ENCODE assay signal across 9 cellular contexts in genomic region chr5:141604318-141604717, GRCh38. TPM values are rescaled to one million over a fixed set of nuclear protein-coding genes. Genes with fewer than 3 reads are reported as not detected.
DNase-seq lines count a peak whose midpoint lies in the region; ATAC-seq lines count a peak whose summit lies in the region.
"Had no signal": no experiment of that assay in that cellular context is flagged by ENCODE, and none has a peak within 500 bp of the region (broad histone marks: within the 10 kb centered on the region; RNA-seq: fewer than 3 reads in every experiment).

No MANE protein-coding gene starts in this region.

- DNase-seq in CD1c-positive myeloid dendritic cell (ENCODE audit: extremely low spot score) (peak; percentile 94), HuH-7.5 (ENCODE audit: low spot score) (peak; percentile 12), left ventricle myocardium superior (no peak), NCI-H1417 (lab: John Stamatoyannopoulos, UW) (no peak)
- DNase-seq in activated T-helper 1 cell treated with anti-CD3 and anti-CD28 coated beads, Interleukin-12 subunit alpha, Interleukin-12 subunit beta, Interleukin-2, Interleukin-4 antibody, amounts not matched to agents 30 ng/mL and 10 ng/mL and 1 ng/mL, durations not matched to agents 14 hours and 24 hours and 36 hours (ENCODE audit: low spot score), result no peak
- no peak for DNase-seq in stimulated activated effector memory CD8-positive, alpha-beta T cell treated with anti-CD3 and anti-CD28 coated beads, Interleukin-12 subunit alpha, Interleukin-12 subunit beta, amount 100 ng/mL, for 72 hours (ENCODE audit: low spot score in 2 of 2)

- peaks cover 83% of the 10 kb centered on the region for H3K4me1 Mint-ChIP-seq in activated T-helper 1 cell treated with anti-CD3 and anti-CD28 coated beads, Interleukin-12 subunit alpha, Interleukin-12 subunit beta, Interleukin-2, Interleukin-4 antibody, amounts not matched to agents 30 ng/mL and 10 ng/mL and 1 ng/mL, durations not matched to agents 14 hours and 24 hours and 36 hours (ENCODE audit: low read depth)
- H3K4me1 Mint-ChIP-seq in stimulated activated effector memory CD8-positive, alpha-beta T cell treated with anti-CD3 and anti-CD28 coated beads, Interleukin-12 subunit alpha, Interleukin-12 subunit beta, amount 100 ng/mL, for 72 hours, result peaks cover 78% of the 10 kb centered on the region

- no peaks in the 10 kb centered on the region for H3K27me3 Mint-ChIP-seq in activated T-helper 1 cell treated with anti-CD3 and anti-CD28 coated beads, Interleukin-12 subunit alpha, Interleukin-12 subunit beta, Interleukin-2, Interleukin-4 antibody, amounts not matched to agents 30 ng/mL and 10 ng/mL and 1 ng/mL, durations not matched to agents 14 hours and 24 hours and 36 hours (ENCODE audit: insufficient read depth)

- peaks cover 13% of the 10 kb centered on the region for H3K36me3 Mint-ChIP-seq in activated T-helper 1 cell treated with anti-CD3 and anti-CD28 coated beads, Interleukin-12 subunit alpha, Interleukin-12 subunit beta, Interleukin-2, Interleukin-4 antibody, amounts not matched to agents 30 ng/mL and 10 ng/mL and 1 ng/mL, durations not matched to agents 14 hours and 24 hours and 36 hours (ENCODE audit: low read depth)
- H3K36me3 Mint-ChIP-seq in stimulated activated effector memory CD8-positive, alpha-beta T cell treated with anti-CD3 and anti-CD28 coated beads, Interleukin-12 subunit alpha, Interleukin-12 subunit beta, amount 100 ng/mL, for 72 hours, result peaks cover 21% of the 10 kb centered on the region

- peak overlapping the region; percentile 88 for H3K27ac Mint-ChIP-seq in activated T-helper 1 cell treated with anti-CD3 and anti-CD28 coated beads, Interleukin-12 subunit alpha, Interleukin-12 subunit beta, Interleukin-2, Interleukin-4 antibody, amounts not matched to agents 30 ng/mL and 10 ng/mL and 1 ng/mL, durations not matched to agents 14 hours and 24 hours and 36 hours
- H3K27ac Mint-ChIP-seq in stimulated activated effector memory CD8-positive, alpha-beta T cell treated with anti-CD3 and anti-CD28 coated beads, Interleukin-12 subunit alpha, Interleukin-12 subunit beta, amount 100 ng/mL, for 72 hours, result peak overlapping the region; percentile 84

- ATAC-seq in left ventricle myocardium superior (peak; percentile 86), GM19397 (IDR thresholded peaks at IDR 0.05; ENCODE audit: unreplicated experiment) (no peak), GM21423 (IDR thresholded peaks at IDR 0.05; ENCODE audit: unreplicated experiment) (no peak)
- ATAC-seq in stimulated activated effector memory CD8-positive, alpha-beta T cell treated with anti-CD3 and anti-CD28 coated beads, Interleukin-12 subunit alpha, Interleukin-12 subunit beta, amount 100 ng/mL, for 72 hours, result peak; percentile 39

- peak overlapping the region; percentile 71 for H3K4me3 Mint-ChIP-seq in activated T-helper 1 cell treated with anti-CD3 and anti-CD28 coated beads, Interleukin-12 subunit alpha, Interleukin-12 subunit beta, Interleukin-2, Interleukin-4 antibody, amounts not matched to agents 30 ng/mL and 10 ng/mL and 1 ng/mL, durations not matched to agents 14 hours and 24 hours and 36 hours
- H3K4me3 Mint-ChIP-seq in stimulated activated effector memory CD8-positive, alpha-beta T cell treated with anti-CD3 and anti-CD28 coated beads, Interleukin-12 subunit alpha, Interleukin-12 subunit beta, amount 100 ng/mL, for 72 hours, result peak overlapping the region; percentile 61
- H3K4me3 Mint-ChIP-seq: neural crest cell had no signal

- intact Hi-C loops in activated T-helper 1 cell treated with anti-CD3 and anti-CD28 coated beads, Interleukin-12 subunit alpha, Interleukin-12 subunit beta, Interleukin-2, Interleukin-4 antibody, amounts not matched to agents 30 ng/mL and 10 ng/mL and 1 ng/mL, durations not matched to agents 14 hours and 24 hours and 36 hours (cut with micrococcal nuclease), result no loop called here
- intact Hi-C loops in left ventricle myocardium superior (cut with micrococcal nuclease), result no loop called here

- no peaks in the 10 kb centered on the region for H3K9me3 Mint-ChIP-seq in activated T-helper 1 cell treated with anti-CD3 and anti-CD28 coated beads, Interleukin-12 subunit alpha, Interleukin-12 subunit beta, Interleukin-2, Interleukin-4 antibody, amounts not matched to agents 30 ng/mL and 10 ng/mL and 1 ng/mL, durations not matched to agents 14 hours and 24 hours and 36 hours
- no peaks in the 10 kb centered on the region for H3K9me3 Mint-ChIP-seq in stimulated activated effector memory CD8-positive, alpha-beta T cell treated with anti-CD3 and anti-CD28 coated beads, Interleukin-12 subunit alpha, Interleukin-12 subunit beta, amount 100 ng/mL, for 72 hours
- H3K9me3 Mint-ChIP-seq: neural crest cell had no signal

RNA-seq across cellular contexts. Expression of gene DIAPH1, which starts 14.5 kb away (rescaled TPM):
- 221 and 234 TPM in 2 replicates for total RNA-seq in activated T-helper 1 cell treated with anti-CD3 and anti-CD28 coated beads, Interleukin-12 subunit alpha, Interleukin-12 subunit beta, Interleukin-2, Interleukin-4 antibody, amounts not matched to agents 30 ng/mL and 10 ng/mL and 1 ng/mL, durations not matched to agents 14 hours and 24 hours and 36 hours
- 36.6 TPM for total RNA-seq in left ventricle myocardium superior

RNA-seq across cellular contexts. Expression of gene HDAC3, which starts 32.3 kb away (rescaled TPM):
- total RNA-seq in activated T-helper 1 cell treated with anti-CD3 and anti-CD28 coated beads, Interleukin-12 subunit alpha, Interleukin-12 subunit beta, Interleukin-2, Interleukin-4 antibody, amounts not matched to agents 30 ng/mL and 10 ng/mL and 1 ng/mL, durations not matched to agents 14 hours and 24 hours and 36 hours, result 83.1 and 87.2 TPM in 2 replicates
- total RNA-seq in left ventricle myocardium superior, result 28.9 TPM

RNA-seq across cellular contexts. Expression of gene RELL2, which starts 32.5 kb away (rescaled TPM):
- 19.3 and 19.5 TPM in 2 replicates for total RNA-seq in activated T-helper 1 cell treated with anti-CD3 and anti-CD28 coated beads, Interleukin-12 subunit alpha, Interleukin-12 subunit beta, Interleukin-2, Interleukin-4 antibody, amounts not matched to agents 30 ng/mL and 10 ng/mL and 1 ng/mL, durations not matched to agents 14 hours and 24 hours and 36 hours
- total RNA-seq in left ventricle myocardium superior, result 0.55 TPM

RNA-seq across cellular contexts. Expression of gene FCHSD1, which starts 46.9 kb away (rescaled TPM):
- total RNA-seq in activated T-helper 1 cell treated with anti-CD3 and anti-CD28 coated beads, Interleukin-12 subunit alpha, Interleukin-12 subunit beta, Interleukin-2, Interleukin-4 antibody, amounts not matched to agents 30 ng/mL and 10 ng/mL and 1 ng/mL, durations not matched to agents 14 hours and 24 hours and 36 hours, result 37.0 and 37.1 TPM in 2 replicates
- total RNA-seq in left ventricle myocardium superior, result 3.7 TPM

Comparison
In these comparisons a context has a peak if more than half of its experiments do, and no peak if none do; other contexts are left out.
1. DNase-seq: peak in CD1c-positive myeloid dendritic cell (single experiment) and HuH-7.5 (single experiment); none in activated T-helper 1 cell treated with anti-CD3 and anti-CD28 coated beads, Interleukin-12 subunit alpha, Interleukin-12 subunit beta, Interleukin-2, Interleukin-4 antibody, amounts not matched to agents 30 ng/mL and 10 ng/mL and 1 ng/mL, durations not matched to agents 14 hours and 24 hours and 36 hours (single experiment), left ventricle myocardium superior (single experiment), stimulated activated effector memory CD8-positive, alpha-beta T cell treated with anti-CD3 and anti-CD28 coated beads, Interleukin-12 subunit alpha, Interleukin-12 subunit beta, amount 100 ng/mL, for 72 hours (0 of 2) and NCI-H1417 (0 of 3).
2. ATAC-seq: peak in left ventricle myocardium superior (single experiment) and stimulated activated effector memory CD8-positive, alpha-beta T cell treated with anti-CD3 and anti-CD28 coated beads, Interleukin-12 subunit alpha, Interleukin-12 subunit beta, amount 100 ng/mL, for 72 hours (single experiment); none in GM19397 (single experiment) and GM21423 (single experiment).
3. RNA of gene RELL2, which starts 32.5 kb away (total RNA-seq): 19.3 to 19.5 TPM in activated T-helper 1 cell treated with anti-CD3 and anti-CD28 coated beads, Interleukin-12 subunit alpha, Interleukin-12 subunit beta, Interleukin-2, Interleukin-4 antibody, amounts not matched to agents 30 ng/mL and 10 ng/mL and 1 ng/mL, durations not matched to agents 14 hours and 24 hours and 36 hours; 0.55 TPM in left ventricle myocardium superior (single experiment); every median in the first group is over 10 times any median in the second.